ENCODE assay signal across 18 cellular contexts in genomic region chr4:106818764-106819163, GRCh38.
DNase-seq lines count a peak whose midpoint lies in the region; ATAC-seq, FAIRE-seq and TF ChIP-seq lines count a peak whose summit lies in the region.
"Had no signal": no experiment of that assay in that cellular context is flagged by ENCODE, and none has a peak within 500 bp of the region (broad histone marks: within the 10 kb centered on the region; RNA-seq: fewer than 3 reads in every experiment).

No MANE protein-coding gene starts in this region.

- intact Hi-C loops in Caco-2 (cut with micrococcal nuclease; ENCODE audit: unreplicated experiment) = no loop called here
- intact Hi-C loops in Calu3 (cut with micrococcal nuclease; ENCODE audit: unreplicated experiment) = loop anchor here (5.0 to 10.0 kb wide), 2 partner anchors 79 to 554 kb away; no protein-coding TSS in a partner anchor
- intact Hi-C loops in right cardiac atrium (cut with DNase I) = no loop called here

- H3F3A ChIP-seq in neural progenitor cell (ENCODE audit: low read depth) = no peaks in the 10 kb centered on the region

- TF ChIP-seq POLR2A in H54 (IDR thresholded peaks at IDR 0.05; ENCODE audit: low read depth, low read length) = no peak

- H3K79me2 ChIP-seq in neural progenitor cell (ENCODE audit: low read depth) = no peaks in the 10 kb centered on the region

- peak; percentile 6 to 31 for TF ChIP-seq CTCF in Caco-2 (IDR thresholded peaks at IDR 0.05; ENCODE audit: insufficient read depth in 1 of 2, low read depth in 1 of 2, low read length in 1 of 2, severe bottlenecking in 1 of 2, unreplicated experiment in 1 of 2)
- peak; percentile 25 for TF ChIP-seq CTCF in endodermal cell (conservative IDR thresholded peaks at IDR 0.05)
- TF ChIP-seq CTCF in neural progenitor cell (IDR thresholded peaks at IDR 0.05) = peak; percentile 6
- no peak for TF ChIP-seq CTCF in Calu3 (IDR thresholded peaks at IDR 0.05; ENCODE audit: unreplicated experiment)

- H3K4me3 Mint-ChIP-seq in Caco-2 (ENCODE audit: unreplicated experiment) (no peak overlapping the region), endodermal cell (no peak overlapping the region), neural progenitor cell (no peak overlapping the region), Calu3 (ENCODE audit: low read depth, unreplicated experiment) (no peak overlapping the region)

- H3K4me1 ChIP-seq in Caco-2 (no peaks in the 10 kb centered on the region), endodermal cell (ENCODE audit: control insufficient read depth, insufficient read depth, low read length) (no peaks in the 10 kb centered on the region), neural progenitor cell (no peaks in the 10 kb centered on the region), right cardiac atrium (ENCODE audit: control insufficient read depth, insufficient read depth, low read length) (no peaks in the 10 kb centered on the region)
- H3K4me1 ChIP-seq: testis had no signal

- no peak overlapping the region for H3K4me3 ChIP-seq in Caco-2 (ENCODE audit: low read depth, low read length)
- no peak overlapping the region for H3K4me3 ChIP-seq in endodermal cell (ENCODE audit: low read length)
- no peak overlapping the region for H3K4me3 ChIP-seq in neural progenitor cell
- H3K4me3 ChIP-seq in right cardiac atrium (ENCODE audit: low read length) = no peak overlapping the region
- H3K4me3 ChIP-seq: testis had no signal

- H3K4me2 ChIP-seq in neural progenitor cell = no peak overlapping the region

- peaks cover 3% of the 10 kb centered on the region for H3K36me3 Mint-ChIP-seq in Caco-2 (ENCODE audit: insufficient read depth, unreplicated experiment)
- H3K36me3 Mint-ChIP-seq in endodermal cell (ENCODE audit: low read depth) = no peaks in the 10 kb centered on the region
- H3K36me3 Mint-ChIP-seq in neural progenitor cell = no peaks in the 10 kb centered on the region
- no peaks in the 10 kb centered on the region for H3K36me3 Mint-ChIP-seq in Calu3 (ENCODE audit: insufficient read depth, unreplicated experiment)

- peaks cover 17% of the 10 kb centered on the region for H3K9me3 Mint-ChIP-seq in Caco-2 (ENCODE audit: unreplicated experiment)
- H3K9me3 Mint-ChIP-seq in endodermal cell = peaks cover 10% of the 10 kb centered on the region
- peaks cover 9% of the 10 kb centered on the region for H3K9me3 Mint-ChIP-seq in neural progenitor cell
- H3K9me3 Mint-ChIP-seq in Calu3 (ENCODE audit: low read depth, unreplicated experiment) = no peaks in the 10 kb centered on the region

- no peak overlapping the region for H3K27ac ChIP-seq in endodermal cell (ENCODE audit: low read depth, low read length)
- H3K27ac ChIP-seq in neural progenitor cell = no peak overlapping the region
- H3K27ac ChIP-seq in right cardiac atrium (ENCODE audit: low read length) = no peak overlapping the region
- H3K27ac ChIP-seq: testis had no signal

- H3K9me3 ChIP-seq in Caco-2 (peaks cover 4% of the 10 kb centered on the region), endodermal cell (ENCODE audit: control insufficient read depth, low read length) (peaks cover 19% of the 10 kb centered on the region), neural progenitor cell (ENCODE audit: low read depth) (no peaks in the 10 kb centered on the region), right cardiac atrium (ENCODE audit: control insufficient read depth, low read length) (no peaks in the 10 kb centered on the region)
- H3K9me3 ChIP-seq: testis had no signal

- BruUV-seq in Caco-2 (replicated peaks; lab: Mats Ljungman, UMichigan) (no TSS peak), Calu3 (replicated peaks; lab: Mats Ljungman, UMichigan) (no TSS peak)

- CTCF ChIA-PET in Caco-2 (lab: Charles Lee) (no interaction called here), Calu3 (lab: Charles Lee) (interaction anchor here (1.0 kb wide), 1 partner anchor 166 kb away, joined by 3 read pairs; no protein-coding TSS in a partner anchor)

- DNase-seq in Caco-2 = no peak
- peak; percentile 22 for DNase-seq in OCI-M1 (lab: John Stamatoyannopoulos, UW)
- DNase-seq in endodermal cell = no peak
- DNase-seq in neural progenitor cell (ENCODE audit: low spot score) = no peak
- no peak for DNase-seq in H54 (ENCODE audit: insufficient read length, low spot score)
- DNase-seq in Calu3 = no peak
- no peak for DNase-seq in right cardiac atrium
- no peak for DNase-seq in LoVo (ENCODE audit: low spot score)
- DNase-seq: erythroblast; left colon; midbrain; MV-4-11; NCI-H774; occipital lobe; stimulated activated CD4-positive, alpha-beta T cell treated with anti-CD3 and anti-CD28 coated beads, Interleukin-4, amount 100 ng/mL, for 4 hours; T-helper 2 cell; testis had no signal

- no peak for ATAC-seq in right cardiac atrium
- ATAC-seq: HepG2, left colon had no signal

- POLR2A ChIA-PET in Caco-2 (lab: Charles Lee) = no interaction called here

- H3K27me3 Mint-ChIP-seq in Caco-2 (ENCODE audit: insufficient read depth, unreplicated experiment) = no peaks in the 10 kb centered on the region
- no peaks in the 10 kb centered on the region for H3K27me3 Mint-ChIP-seq in endodermal cell (ENCODE audit: insufficient read depth)
- H3K27me3 Mint-ChIP-seq in neural progenitor cell (ENCODE audit: insufficient read depth, low read depth) = no peaks in the 10 kb centered on the region
- no peaks in the 10 kb centered on the region for H3K27me3 Mint-ChIP-seq in Calu3 (ENCODE audit: unreplicated experiment)

- H3K4me1 Mint-ChIP-seq in Caco-2 (ENCODE audit: low read depth, unreplicated experiment) (peaks cover 3% of the 10 kb centered on the region), endodermal cell (peaks cover 6% of the 10 kb centered on the region), neural progenitor cell (no peaks in the 10 kb centered on the region), Calu3 (ENCODE audit: low read depth, unreplicated experiment) (no peaks in the 10 kb centered on the region)

- no peaks in the 10 kb centered on the region for H4K20me1 ChIP-seq in neural progenitor cell (ENCODE audit: low read depth)

- H3K27me3 ChIP-seq in Caco-2 (replicated peaks; ENCODE audit: control insufficient read depth, insufficient read depth, low read length) = no peaks in the 10 kb centered on the region
- no peaks in the 10 kb centered on the region for H3K27me3 ChIP-seq in endodermal cell (ENCODE audit: control insufficient read depth, insufficient read depth, low read length, poor library complexity, severe bottlenecking)
- no peaks in the 10 kb centered on the region for H3K27me3 ChIP-seq in neural progenitor cell
- H3K27me3 ChIP-seq in right cardiac atrium (ENCODE audit: control insufficient read depth, insufficient read depth) = no peaks in the 10 kb centered on the region
- H3K27me3 ChIP-seq: testis had no signal

- H2AFZ ChIP-seq in neural progenitor cell (replicated peaks) = no peak overlapping the region

- H3K9ac ChIP-seq in endodermal cell (ENCODE audit: extremely low read depth, low read length, poor library complexity, severe bottlenecking) (no peak overlapping the region), neural progenitor cell (no peak overlapping the region)

- H3K36me3 ChIP-seq in Caco-2 (ENCODE audit: control insufficient read depth, insufficient read depth, low read length) (no peaks in the 10 kb centered on the region), endodermal cell (ENCODE audit: control insufficient read depth, insufficient read depth, low read length) (no peaks in the 10 kb centered on the region), neural progenitor cell (no peaks in the 10 kb centered on the region)

- no CpG with 5 or more reads among the region's 1 CpG for WGBS in endodermal cell (ENCODE audit: insufficient coverage in 1 of 2, insufficient read length in 1 of 2), 2 experiments
- WGBS in right cardiac atrium = 89% methylated on average over 1 of the region's 1 CpG

- H3K27ac Mint-ChIP-seq in Caco-2 (ENCODE audit: unreplicated experiment) (no peak overlapping the region), endodermal cell (no peak overlapping the region), neural progenitor cell (no peak overlapping the region), Calu3 (ENCODE audit: unreplicated experiment) (no peak overlapping the region)

- FAIRE-seq in H54 (lab: Jason Lieb, UNC) = no peak
- FAIRE-seq: HepG2 had no signal
